2 cellular contexts compared by ENCODE assay signal in the genomic region with DNA sequence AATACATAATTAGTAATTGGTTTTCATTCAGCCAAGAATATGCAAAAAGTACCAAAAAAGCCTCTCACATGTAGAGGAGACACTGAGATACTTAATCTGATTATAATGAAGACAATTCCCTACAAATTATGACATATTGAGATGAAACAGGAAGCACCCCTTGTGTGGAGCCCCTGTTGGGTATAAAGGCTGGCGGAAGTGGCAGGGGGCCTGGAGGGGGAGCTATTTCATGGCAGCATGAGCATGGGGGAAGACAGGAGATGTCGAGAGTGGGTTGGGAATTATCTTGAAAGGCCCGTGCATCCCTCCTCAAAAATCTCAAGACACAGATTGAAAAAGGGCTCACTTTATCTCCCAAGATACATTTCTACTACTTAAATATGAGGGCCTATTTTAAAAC.
TF ChIP-seq lines count a peak whose summit lies in the region.

No MANE protein-coding gene starts in this region.

TF ChIP-seq in SK-N-SH treated with all-trans-retinoic acid at 6 μM for 48 hours, 23 proteins besides CTCF, POLR2A, EP300 and RAD21 (continued from another document):
- TF ChIP-seq SNAI2 (CRISPR knock-in tag; IDR thresholded peaks at IDR 0.05) (no peak), ZNF565 (CRISPR knock-in tag; conservative IDR thresholded peaks at IDR 0.05; ENCODE audit: low read depth) (no peak), ESRRG (CRISPR knock-in tag; IDR thresholded peaks at IDR 0.05) (no peak), CSDC2 (CRISPR knock-in tag; IDR thresholded peaks at IDR 0.05) (no peak), ZNF70 (CRISPR knock-in tag; IDR thresholded peaks at IDR 0.05) (no peak), TCF4 (CRISPR knock-in tag; IDR thresholded peaks at IDR 0.05; ENCODE audit: borderline replicate concordance) (no peak), ARNTL (CRISPR knock-in tag; IDR thresholded peaks at IDR 0.05; ENCODE audit: borderline replicate concordance, low read depth) (no peak), OSR1 (CRISPR knock-in tag; IDR thresholded peaks at IDR 0.05) (no peak), RARB (CRISPR knock-in tag; IDR thresholded peaks at IDR 0.05) (no peak), BACH2 (CRISPR knock-in tag; IDR thresholded peaks at IDR 0.05; ENCODE audit: borderline replicate concordance) (no peak), ZNF8 (CRISPR knock-in tag; IDR thresholded peaks at IDR 0.05) (no peak)
- TF ChIP-seq, protein P1, sequence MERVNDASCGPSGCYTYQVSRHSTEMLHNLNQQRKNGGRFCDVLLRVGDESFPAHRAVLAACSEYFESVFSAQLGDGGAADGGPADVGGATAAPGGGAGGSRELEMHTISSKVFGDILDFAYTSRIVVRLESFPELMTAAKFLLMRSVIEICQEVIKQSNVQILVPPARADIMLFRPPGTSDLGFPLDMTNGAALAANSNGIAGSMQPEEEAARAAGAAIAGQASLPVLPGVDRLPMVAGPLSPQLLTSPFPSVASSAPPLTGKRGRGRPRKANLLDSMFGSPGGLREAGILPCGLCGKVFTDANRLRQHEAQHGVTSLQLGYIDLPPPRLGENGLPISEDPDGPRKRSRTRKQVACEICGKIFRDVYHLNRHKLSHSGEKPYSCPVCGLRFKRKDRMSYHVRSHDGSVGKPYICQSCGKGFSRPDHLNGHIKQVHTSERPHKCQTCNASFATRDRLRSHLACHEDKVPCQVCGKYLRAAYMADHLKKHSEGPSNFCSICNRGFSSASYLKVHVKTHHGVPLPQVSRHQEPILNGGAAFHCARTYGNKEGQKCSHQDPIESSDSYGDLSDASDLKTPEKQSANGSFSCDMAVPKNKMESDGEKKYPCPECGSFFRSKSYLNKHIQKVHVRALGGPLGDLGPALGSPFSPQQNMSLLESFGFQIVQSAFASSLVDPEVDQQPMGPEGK (CRISPR knock-in tag; IDR thresholded peaks at IDR 0.05; ENCODE audit: borderline replicate concordance) = no peak

TF ChIP-seq in HEK293T, 16 proteins besides CTCF, POLR2A, EP300 and RAD21 (continued from another document):
- TF ChIP-seq TARDBP (IDR thresholded peaks at IDR 0.05) (no peak), LEF1 (IDR thresholded peaks at IDR 0.05; ENCODE audit: borderline replicate concordance) (no peak), ARNT (IDR thresholded peaks at IDR 0.05) (no peak), NFRKB (IDR thresholded peaks at IDR 0.05) (no peak)
